In the genomic region with DNA sequence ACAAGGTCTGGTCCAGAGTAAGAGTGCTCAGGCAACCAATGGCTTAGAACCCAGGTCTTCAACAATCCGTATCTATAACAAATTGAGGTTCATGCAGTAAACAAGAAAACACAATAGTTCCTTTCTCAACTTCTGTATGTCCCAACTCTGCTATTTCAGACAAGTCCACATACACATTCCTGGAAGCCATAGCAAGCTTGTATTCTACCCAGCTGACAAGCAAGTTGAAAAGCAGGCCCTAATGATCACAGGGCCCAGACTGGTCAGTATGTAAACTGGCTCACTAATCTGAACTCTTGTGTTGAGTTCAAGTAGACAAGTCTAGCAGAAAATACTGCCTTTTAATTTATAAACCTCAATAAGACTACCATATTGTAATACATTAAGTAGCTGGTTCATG, we compare ENCODE assay signal across 1 cellular context.
TF ChIP-seq lines count a peak whose summit lies in the region.

No MANE protein-coding gene starts in this region.

TF ChIP-seq in HepG2, 621 proteins besides CTCF, POLR2A, EP300 and RAD21 (continued from another document):
- TF ChIP-seq, protein P1, sequence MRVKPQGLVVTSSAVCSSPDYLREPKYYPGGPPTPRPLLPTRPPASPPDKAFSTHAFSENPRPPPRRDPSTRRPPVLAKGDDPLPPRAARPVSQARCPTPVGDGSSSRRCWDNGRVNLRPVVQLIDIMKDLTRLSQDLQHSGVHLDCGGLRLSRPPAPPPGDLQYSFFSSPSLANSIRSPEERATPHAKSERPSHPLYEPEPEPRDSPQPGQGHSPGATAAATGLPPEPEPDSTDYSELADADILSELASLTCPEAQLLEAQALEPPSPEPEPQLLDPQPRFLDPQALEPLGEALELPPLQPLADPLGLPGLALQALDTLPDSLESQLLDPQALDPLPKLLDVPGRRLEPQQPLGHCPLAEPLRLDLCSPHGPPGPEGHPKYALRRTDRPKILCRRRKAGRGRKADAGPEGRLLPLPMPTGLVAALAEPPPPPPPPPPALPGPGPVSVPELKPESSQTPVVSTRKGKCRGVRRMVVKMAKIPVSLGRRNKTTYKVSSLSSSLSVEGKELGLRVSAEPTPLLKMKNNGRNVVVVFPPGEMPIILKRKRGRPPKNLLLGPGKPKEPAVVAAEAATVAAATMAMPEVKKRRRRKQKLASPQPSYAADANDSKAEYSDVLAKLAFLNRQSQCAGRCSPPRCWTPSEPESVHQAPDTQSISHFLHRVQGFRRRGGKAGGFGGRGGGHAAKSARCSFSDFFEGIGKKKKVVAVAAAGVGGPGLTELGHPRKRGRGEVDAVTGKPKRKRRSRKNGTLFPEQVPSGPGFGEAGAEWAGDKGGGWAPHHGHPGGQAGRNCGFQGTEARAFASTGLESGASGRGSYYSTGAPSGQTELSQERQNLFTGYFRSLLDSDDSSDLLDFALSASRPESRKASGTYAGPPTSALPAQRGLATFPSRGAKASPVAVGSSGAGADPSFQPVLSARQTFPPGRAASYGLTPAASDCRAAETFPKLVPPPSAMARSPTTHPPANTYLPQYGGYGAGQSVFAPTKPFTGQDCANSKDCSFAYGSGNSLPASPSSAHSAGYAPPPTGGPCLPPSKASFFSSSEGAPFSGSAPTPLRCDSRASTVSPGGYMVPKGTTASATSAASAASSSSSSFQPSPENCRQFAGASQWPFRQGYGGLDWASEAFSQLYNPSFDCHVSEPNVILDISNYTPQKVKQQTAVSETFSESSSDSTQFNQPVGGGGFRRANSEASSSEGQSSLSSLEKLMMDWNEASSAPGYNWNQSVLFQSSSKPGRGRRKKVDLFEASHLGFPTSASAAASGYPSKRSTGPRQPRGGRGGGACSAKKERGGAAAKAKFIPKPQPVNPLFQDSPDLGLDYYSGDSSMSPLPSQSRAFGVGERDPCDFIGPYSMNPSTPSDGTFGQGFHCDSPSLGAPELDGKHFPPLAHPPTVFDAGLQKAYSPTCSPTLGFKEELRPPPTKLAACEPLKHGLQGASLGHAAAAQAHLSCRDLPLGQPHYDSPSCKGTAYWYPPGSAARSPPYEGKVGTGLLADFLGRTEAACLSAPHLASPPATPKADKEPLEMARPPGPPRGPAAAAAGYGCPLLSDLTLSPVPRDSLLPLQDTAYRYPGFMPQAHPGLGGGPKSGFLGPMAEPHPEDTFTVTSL (CRISPR knock-in tag; IDR thresholded peaks at IDR 0.05; ENCODE audit: borderline replicate concordance) = no peak
